In genomic region chr10:3623746-3624145, GRCh38 we compare ENCODE assay signal across 8 cellular contexts.
DNase-seq lines count a peak whose midpoint lies in the region; ATAC-seq and TF ChIP-seq lines count a peak whose summit lies in the region.

No MANE protein-coding gene starts in this region.

- dilution Hi-C loops in mammary epithelial cell (cut with HindIII; ENCODE audit: low sequenced_read_pairs) = no loop called here

- BruUV-seq in mammary epithelial cell (replicated peaks; lab: Mats Ljungman, UMichigan) = no TSS peak

- no peak overlapping the region for H3K4me3 Mint-ChIP-seq in glutamatergic neuron (ENCODE audit: unreplicated experiment)

- H3K9me3 Mint-ChIP-seq in glutamatergic neuron (ENCODE audit: unreplicated experiment) = no peaks in the 10 kb centered on the region
- peaks cover 13 to 14% of the 10 kb centered on the region in 2 donors for H3K9me3 Mint-ChIP-seq in activated naive CD4-positive, alpha-beta T cell treated with anti-CD3 and anti-CD28 coated beads, Interleukin-2, amount 50 U/mL, for 72 hours

- in situ Hi-C loops in mammary epithelial cell (cut with MboI; ENCODE audit: low sequenced_read_pairs in 2 of 2) = no loop called here

- CTCF ChIA-PET in mammary epithelial cell (lab: Charles Lee; ENCODE audit: low non-redundant PET) = no interaction called here

- WGBS in mammary epithelial cell (ENCODE audit: low coverage, missing lambda C conversion rate) = 28% methylated on average over 7 of the region's 7 CpGs

- DNase-seq in mammary epithelial cell (no peak), glutamatergic neuron (no peak)
- DNase-seq in activated CD8-positive, alpha-beta memory T cell treated with anti-CD3 and anti-CD28 coated beads, Interleukin-2, amount 50 U/mL, for 4 hours = no peak
- DNase-seq in activated CD8-positive, alpha-beta memory T cell treated with anti-CD3 and anti-CD28 coated beads, Interleukin-2, amount 50 U/mL, for 48 hours = no peak
- DNase-seq in activated naive CD4-positive, alpha-beta T cell treated with anti-CD3 and anti-CD28 coated beads, Interleukin-2, amount 50 U/mL, for 72 hours (ENCODE audit: low spot score in 2 of 2) = no peak

- H3K9ac ChIP-seq in mammary epithelial cell (ENCODE audit: insufficient read depth, low read length) (no peak overlapping the region), rectal smooth muscle tissue (ENCODE audit: low read length) (no peak overlapping the region)

- no peak overlapping the region for H3K4me2 ChIP-seq in mammary epithelial cell (ENCODE audit: insufficient read depth, low read depth, low read length)

- no peaks in the 10 kb centered on the region for H3K9me3 ChIP-seq in mammary epithelial cell (replicated peaks; ENCODE audit: insufficient read depth, low read length)

- intact Hi-C loops in mammary epithelial cell (cut with micrococcal nuclease) = no loop called here

- H3K27ac Mint-ChIP-seq in glutamatergic neuron (ENCODE audit: unreplicated experiment) = no peak overlapping the region
- no peak overlapping the region for H3K27ac Mint-ChIP-seq in activated naive CD4-positive, alpha-beta T cell treated with anti-CD3 and anti-CD28 coated beads, Interleukin-2, amount 50 U/mL, for 72 hours

- ATAC-seq in GM18868 (IDR thresholded peaks at IDR 0.05; ENCODE audit: unreplicated experiment) (peak; percentile 46), HG03064 (IDR thresholded peaks at IDR 0.05; ENCODE audit: low read depth, unreplicated experiment) (peak; percentile 41)
- ATAC-seq in activated naive CD4-positive, alpha-beta T cell treated with anti-CD3 and anti-CD28 coated beads, Interleukin-2, amount 50 U/mL, for 72 hours = no peak

- peak overlapping the region; percentile 46 for H2AFZ ChIP-seq in mammary epithelial cell (ENCODE audit: low read depth, low read length)

- no peaks in the 10 kb centered on the region for H3K79me2 ChIP-seq in mammary epithelial cell (ENCODE audit: insufficient read depth, low read length)

- no peak overlapping the region for H3K4me3 ChIP-seq in mammary epithelial cell (replicated peaks in 1 of 3; ENCODE audit: insufficient read depth in 1 of 3, low read depth in 2 of 3, low read length in 3 of 3)
- H3K4me3 ChIP-seq in rectal smooth muscle tissue (ENCODE audit: low read length) = peak overlapping the region; percentile 27

- peaks cover 1% of the 10 kb centered on the region for H3K27me3 Mint-ChIP-seq in glutamatergic neuron (ENCODE audit: unreplicated experiment)

- peaks cover 9% of the 10 kb centered on the region for H3K36me3 Mint-ChIP-seq in glutamatergic neuron (ENCODE audit: unreplicated experiment)
- peaks cover 14 to 18% of the 10 kb centered on the region in 2 donors for H3K36me3 Mint-ChIP-seq in activated naive CD4-positive, alpha-beta T cell treated with anti-CD3 and anti-CD28 coated beads, Interleukin-2, amount 50 U/mL, for 72 hours

- H3K36me3 ChIP-seq in mammary epithelial cell (ENCODE audit: insufficient read depth, low read length) (no peaks in the 10 kb centered on the region), rectal smooth muscle tissue (ENCODE audit: control insufficient read depth, insufficient read depth, low read length) (no peaks in the 10 kb centered on the region)

- no peaks in the 10 kb centered on the region for H4K20me1 ChIP-seq in mammary epithelial cell (ENCODE audit: insufficient read depth, low read length)

- H3K27ac ChIP-seq in mammary epithelial cell (ENCODE audit: insufficient read depth, low read depth, low read length) = no peak overlapping the region
- H3K27ac ChIP-seq in rectal smooth muscle tissue (ENCODE audit: low read depth, low read length) = peak overlapping the region; percentile 60

- H3K4me1 ChIP-seq in mammary epithelial cell (ENCODE audit: insufficient read depth, low read length) (no peaks in the 10 kb centered on the region), rectal smooth muscle tissue (ENCODE audit: control insufficient read depth, insufficient read depth, low read length) (no peaks in the 10 kb centered on the region)

- H3K27me3 ChIP-seq in mammary epithelial cell (ENCODE audit: insufficient read depth, low read length) (no peaks in the 10 kb centered on the region), rectal smooth muscle tissue (ENCODE audit: control insufficient read depth, insufficient read depth, low read length) (no peaks in the 10 kb centered on the region)

- TF ChIP-seq CTCF in mammary epithelial cell (conservative IDR thresholded peaks at IDR 0.05 in 1 of 2, IDR thresholded peaks at IDR 0.05 in 1 of 2; ENCODE audit: extremely low read depth in 1 of 2, insufficient read depth in 1 of 2, low read depth in 1 of 2, low read length in 2 of 2) = no peak
- no peak for TF ChIP-seq CTCF in glutamatergic neuron (IDR thresholded peaks at IDR 0.05; ENCODE audit: partially characterized antibody, unreplicated experiment)

- no peaks in the 10 kb centered on the region for H3K4me1 Mint-ChIP-seq in glutamatergic neuron (ENCODE audit: low read depth, unreplicated experiment)

Comparison
In these comparisons a context has a peak if more than half of its experiments do, and no peak if none do; other contexts are left out.
1. ATAC-seq: peak in GM18868 (single experiment) and HG03064 (single experiment); none in activated naive CD4-positive, alpha-beta T cell treated with anti-CD3 and anti-CD28 coated beads, Interleukin-2, amount 50 U/mL, for 72 hours (0 of 2).